In genomic region chr19:19909654-19910053, GRCh38 we compare ENCODE assay signal across 18 cellular contexts. TPM values are rescaled to one million over a fixed set of nuclear protein-coding genes. Genes with fewer than 3 reads are reported as not detected.
DNase-seq lines count a peak whose midpoint lies in the region; ATAC-seq lines count a peak whose summit lies in the region.
"Had no signal": no experiment of that assay in that cellular context is flagged by ENCODE, and none has a peak within 500 bp of the region (broad histone marks: within the 10 kb centered on the region; RNA-seq: fewer than 3 reads in every experiment).

No MANE protein-coding gene starts in this region.

- H3K18ac ChIP-seq in trophoblast cell (ENCODE audit: low read length), result no peak overlapping the region

- H3K9me3 Mint-ChIP-seq in activated naive CD8-positive, alpha-beta T cell treated with anti-CD3 and anti-CD28 coated beads for 36 hours, result peaks cover 6% of the 10 kb centered on the region
- H3K9me3 Mint-ChIP-seq in activated naive CD8-positive, alpha-beta T cell treated with anti-CD3 and anti-CD28 coated beads, Interleukin-2, amount 50 U/mL, for 24 hours, result peaks cover 4% of the 10 kb centered on the region
- H3K9me3 Mint-ChIP-seq: CD4-positive, alpha-beta T cell; CD8-positive, alpha-beta T cell had no signal

- H3K27ac Mint-ChIP-seq in activated naive CD8-positive, alpha-beta T cell treated with anti-CD3 and anti-CD28 coated beads for 36 hours, result peak overlapping the region; percentile 8
- no peak overlapping the region for H3K27ac Mint-ChIP-seq in activated naive CD8-positive, alpha-beta T cell treated with anti-CD3 and anti-CD28 coated beads, Interleukin-2, amount 50 U/mL, for 24 hours
- H3K27ac Mint-ChIP-seq: B cell; CD4-positive, alpha-beta T cell; CD8-positive, alpha-beta T cell had no signal

- WGBS in trophoblast cell (ENCODE audit: extremely low coverage, insufficient coverage, insufficient read length), result no CpG with 5 or more reads among the region's 2 CpGs

- no peaks in the 10 kb centered on the region for H3K27me3 ChIP-seq in trophoblast cell (ENCODE audit: insufficient read depth, low read length)
- H3K27me3 ChIP-seq: BLaER1 treated with 17β-estradiol and CSF1 and Interleukin-3, amounts not matched to agents 10 nM and 100 nM had no signal

- H3K4me3 Mint-ChIP-seq in activated naive CD8-positive, alpha-beta T cell treated with anti-CD3 and anti-CD28 coated beads for 36 hours, result no peak overlapping the region
- H3K4me3 Mint-ChIP-seq in activated naive CD8-positive, alpha-beta T cell treated with anti-CD3 and anti-CD28 coated beads, Interleukin-2, amount 50 U/mL, for 24 hours, result no peak overlapping the region
- H3K4me3 Mint-ChIP-seq: B cell; CD4-positive, alpha-beta T cell; CD8-positive, alpha-beta T cell had no signal

- no peak overlapping the region for H4K8ac ChIP-seq in trophoblast cell (ENCODE audit: low read depth, low read length)

- no peaks in the 10 kb centered on the region for H3K79me1 ChIP-seq in trophoblast cell (ENCODE audit: low read length)

- H3K27me3 Mint-ChIP-seq in activated naive CD8-positive, alpha-beta T cell treated with anti-CD3 and anti-CD28 coated beads for 36 hours, result no peaks in the 10 kb centered on the region
- H3K27me3 Mint-ChIP-seq in activated naive CD8-positive, alpha-beta T cell treated with anti-CD3 and anti-CD28 coated beads, Interleukin-2, amount 50 U/mL, for 24 hours, result no peaks in the 10 kb centered on the region
- H3K27me3 Mint-ChIP-seq: B cell; CD4-positive, alpha-beta T cell had no signal

- peaks cover 15% of the 10 kb centered on the region for H3K79me2 ChIP-seq in trophoblast cell (ENCODE audit: control insufficient read depth, insufficient read depth, low read length, poor library complexity)

- H3K14ac ChIP-seq in trophoblast cell (ENCODE audit: low read length), result no peak overlapping the region

- no peak overlapping the region for H2BK120ac ChIP-seq in trophoblast cell (ENCODE audit: insufficient read depth, low read length, poor library complexity)

- H2BK5ac ChIP-seq in trophoblast cell (ENCODE audit: low read depth, low read length, poor library complexity), result no peak overlapping the region

- peak; percentile 58 to 65 for ATAC-seq in activated CD4-positive, CD25-positive, alpha-beta regulatory T cell treated with anti-CD3 and anti-CD28 coated beads, Interleukin-2, amount 50 U/mL, for 24 hours
- no peak for ATAC-seq in activated naive CD8-positive, alpha-beta T cell treated with anti-CD3 and anti-CD28 coated beads, Interleukin-2, amount 50 U/mL, for 24 hours
- ATAC-seq: A549; CD8-positive, alpha-beta T cell had no signal

- no peak overlapping the region for H2AFZ ChIP-seq in trophoblast cell (ENCODE audit: insufficient read depth, low read length, poor library complexity)

- H4K12ac ChIP-seq in trophoblast cell (ENCODE audit: low read depth, low read length), result no peak overlapping the region

- H3K9me3 ChIP-seq in trophoblast cell (ENCODE audit: insufficient read depth, low read depth, low read length), result no peaks in the 10 kb centered on the region
- H3K9me3 ChIP-seq: A549, Caco-2 had no signal

- no peak for DNase-seq in activated CD4-positive, CD25-positive, alpha-beta regulatory T cell treated with anti-CD3 and anti-CD28 coated beads, Interleukin-2, amount 50 U/mL, for 72 hours
- DNase-seq in activated naive CD8-positive, alpha-beta T cell treated with anti-CD3 and anti-CD28 coated beads for 36 hours, result no peak
- DNase-seq in activated naive CD8-positive, alpha-beta T cell treated with anti-CD3 and anti-CD28 coated beads, Interleukin-2, amount 50 U/mL, for 24 hours, result no peak
- DNase-seq in trophoblast cell, result no peak
- no peak for DNase-seq in central memory CD4-positive, alpha-beta T cell
- DNase-seq: AML-193; Caco-2; Calu3; CD4-positive, alpha-beta T cell; CD8-positive, alpha-beta T cell; DMS79 treated with DMSO at 0.1 percent for 48 hours; GF-D8 had no signal

- no peak overlapping the region for H3K9ac ChIP-seq in trophoblast cell (ENCODE audit: low read length)
- H3K9ac ChIP-seq: BLaER1 treated with 17β-estradiol and CSF1 and Interleukin-3, amounts not matched to agents 10 nM and 100 nM had no signal

- peaks cover 3 to 5% of the 10 kb centered on the region in 2 experiments for H3K36me3 ChIP-seq in trophoblast cell (ENCODE audit: control insufficient read depth in 1 of 2, insufficient read depth in 2 of 2, low read length in 2 of 2)

- H4K91ac ChIP-seq in trophoblast cell (ENCODE audit: low read depth, low read length), result no peak overlapping the region

- no peak overlapping the region for H3K27ac ChIP-seq in trophoblast cell (ENCODE audit: low read depth, low read length)
- H3K27ac ChIP-seq: 22Rv1; A549; BLaER1 treated with 17β-estradiol and CSF1 and Interleukin-3, amounts not matched to agents 10 nM and 100 nM; C4-2B had no signal

- H3K4me1 ChIP-seq in trophoblast cell (ENCODE audit: control insufficient read depth in 1 of 2, insufficient read depth in 2 of 2, low read length in 2 of 2), result peaks cover 0 to 9% of the 10 kb centered on the region in 2 experiments
- H3K4me1 ChIP-seq: A549; BLaER1 treated with 17β-estradiol and CSF1 and Interleukin-3, amounts not matched to agents 10 nM and 100 nM; Caco-2 had no signal

- H3K4ac ChIP-seq in trophoblast cell (ENCODE audit: low read depth, low read length), result peak overlapping the region; percentile 98

- H2AK5ac ChIP-seq in trophoblast cell (ENCODE audit: low read length), result no peak overlapping the region

- H3K4me1 Mint-ChIP-seq in activated naive CD8-positive, alpha-beta T cell treated with anti-CD3 and anti-CD28 coated beads for 36 hours, result peaks cover 29% of the 10 kb centered on the region
- peaks cover 15% of the 10 kb centered on the region for H3K4me1 Mint-ChIP-seq in activated naive CD8-positive, alpha-beta T cell treated with anti-CD3 and anti-CD28 coated beads, Interleukin-2, amount 50 U/mL, for 24 hours

- H3K4me2 ChIP-seq in trophoblast cell (ENCODE audit: low read length), result no peak overlapping the region
- H3K4me2 ChIP-seq: A549; BLaER1 treated with 17β-estradiol and CSF1 and Interleukin-3, amounts not matched to agents 10 nM and 100 nM had no signal

- H2BK12ac ChIP-seq in trophoblast cell (ENCODE audit: low read length), result no peak overlapping the region

- H3K4me3 ChIP-seq in trophoblast cell (ENCODE audit: low read depth, low read length), result no peak overlapping the region
- H3K4me3 ChIP-seq: A549 had no signal

- peaks cover 49% of the 10 kb centered on the region for H3K36me3 Mint-ChIP-seq in activated naive CD8-positive, alpha-beta T cell treated with anti-CD3 and anti-CD28 coated beads for 36 hours
- H3K36me3 Mint-ChIP-seq in activated naive CD8-positive, alpha-beta T cell treated with anti-CD3 and anti-CD28 coated beads, Interleukin-2, amount 50 U/mL, for 24 hours (ENCODE audit: low read depth), result peaks cover 46% of the 10 kb centered on the region

- H3K23ac ChIP-seq in trophoblast cell (ENCODE audit: low read length), result no peak overlapping the region

RNA-seq across cellular contexts. Expression of gene ZNF93, which starts 8.9 kb away (rescaled TPM):
- total RNA-seq in activated naive CD8-positive, alpha-beta T cell treated with anti-CD3 and anti-CD28 coated beads for 36 hours, result 10 to 100 TPM; 15.9 to 17.3 TPM
- polyA plus RNA-seq in trophoblast cell (2013), result 38.8 and 40.5 TPM in 2 replicates
- polyA plus RNA-seq: A549 had no signal

RNA-seq across cellular contexts. Expression of gene ZNF253, which starts 44.0 kb away (rescaled TPM):
- total RNA-seq in activated naive CD8-positive, alpha-beta T cell treated with anti-CD3 and anti-CD28 coated beads for 36 hours, result 10 to 100 TPM; 13.8 to 16.6 TPM
- polyA plus RNA-seq in trophoblast cell (2013), result 15.2 and 15.4 TPM in 2 replicates
- polyA plus RNA-seq: A549 had no signal
